ENCODE assay signal across 8 cellular contexts in the genomic region with DNA sequence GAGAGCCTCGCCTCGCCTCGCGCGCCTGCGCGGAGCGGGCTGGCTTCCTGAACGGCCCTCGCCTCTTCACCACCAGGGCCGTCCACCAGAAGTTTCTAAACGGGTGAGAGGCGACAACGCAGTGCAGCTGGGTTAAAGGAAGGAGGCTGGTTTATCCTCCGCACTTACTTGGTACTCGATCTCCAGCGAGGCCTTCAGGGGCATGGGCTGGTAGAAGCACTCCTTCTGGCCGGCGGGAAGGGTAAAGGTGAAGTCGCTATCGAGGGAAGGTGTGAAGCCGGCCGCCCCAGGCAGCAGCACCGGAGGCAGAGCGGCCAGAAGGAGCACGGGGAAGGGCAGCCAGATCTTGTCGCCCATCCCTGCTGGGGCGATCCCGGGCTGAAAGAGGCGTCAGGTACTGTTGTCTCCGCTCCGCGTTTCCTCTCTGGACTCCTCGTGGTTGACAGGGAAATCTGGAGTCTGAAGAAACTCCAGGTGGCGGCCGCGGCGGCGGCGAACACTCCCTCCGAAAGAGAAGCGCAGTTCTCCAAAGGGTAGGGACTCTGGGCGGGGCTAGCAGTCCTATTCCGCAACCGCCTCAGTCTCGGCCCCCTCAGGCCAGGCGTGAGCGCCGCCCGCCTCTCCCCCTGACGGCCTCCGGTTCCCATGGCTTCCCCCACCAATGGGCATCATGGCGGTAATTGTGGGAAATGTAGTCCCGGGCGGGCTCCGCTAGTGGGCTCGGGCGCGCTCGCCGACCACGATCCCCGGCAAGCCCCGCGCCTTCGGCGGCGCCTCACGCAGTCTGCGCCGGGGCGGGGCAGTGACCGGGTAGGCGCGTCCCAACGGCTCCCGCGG. TPM values are rescaled to one million over a fixed set of nuclear protein-coding genes. Genes with fewer than 3 reads are reported as not detected.
DNase-seq lines count a peak whose midpoint lies in the region; ATAC-seq and TF ChIP-seq lines count a peak whose summit lies in the region.

A gene (minus strand): TSS at position 528 of the 837 bp plus-strand sequence. CDS start 171 bp downstream, at position 357.

- DNase-seq in AG08396 (ENCODE audit: low spot score) = peak; percentile 94
- DNase-seq in NCI-H2227 (lab: John Stamatoyannopoulos, UW; ENCODE audit: unreplicated experiment) = peak; percentile 99
- peak; percentile 99 for DNase-seq in WERI-Rb-1
- DNase-seq in mammary epithelial cell = peak; percentile 99

- in situ Hi-C loops in mammary epithelial cell (cut with MboI; ENCODE audit: low sequenced_read_pairs in 2 of 2) = no loop called here

- 0% methylated on average over 14 of the region's 78 CpGs for WGBS in mammary epithelial cell (ENCODE audit: low coverage, missing lambda C conversion rate)

- H3K36me3 ChIP-seq in WERI-Rb-1 = no peaks in the 10 kb centered on the region; the same call in none of the 2 replicates
- H3K36me3 ChIP-seq in mammary epithelial cell (ENCODE audit: insufficient read depth, low read length) = no peaks in the 10 kb centered on the region
- peaks cover 12% of the 10 kb centered on the region; the same call in 1 of the 2 replicates for H3K36me3 ChIP-seq in iPS-20b (ENCODE audit: insufficient read depth, low read depth, low read length)

- no TSS peak for BruUV-seq in mammary epithelial cell (replicated peaks; lab: Mats Ljungman, UMichigan)

- peaks cover 14% of the 10 kb centered on the region for H3K4me1 ChIP-seq in mammary epithelial cell (ENCODE audit: insufficient read depth, low read length)
- peaks cover 4% of the 10 kb centered on the region; the same call in 1 of the 2 replicates for H3K4me1 ChIP-seq in iPS-20b (ENCODE audit: insufficient read depth, low read length)

- TF ChIP-seq CTCF in WERI-Rb-1 (IDR thresholded peaks at IDR 0.05; ENCODE audit: low read depth, low read length) (0 out of 2 replicates have a peak, but pooled peaks have one; percentile 1), mammary epithelial cell (conservative IDR thresholded peaks at IDR 0.05 in 1 of 2, IDR thresholded peaks at IDR 0.05 in 1 of 2; ENCODE audit: extremely low read depth in 1 of 2, insufficient read depth in 1 of 2, low read depth in 1 of 2, low read length in 2 of 2) (peak in 1 of 2 donors; percentile 18)

- H3K79me2 ChIP-seq in mammary epithelial cell (ENCODE audit: insufficient read depth, low read length) = peaks cover 88% of the 10 kb centered on the region

- CTCF ChIA-PET in mammary epithelial cell (lab: Charles Lee; ENCODE audit: low non-redundant PET) = no interaction called here

- H3K9me3 ChIP-seq in WERI-Rb-1 (ENCODE audit: severe bottlenecking) (no peaks in the 10 kb centered on the region), mammary epithelial cell (replicated peaks; ENCODE audit: insufficient read depth, low read length) (no peaks in the 10 kb centered on the region), iPS-20b (ENCODE audit: insufficient read depth, low read depth, low read length) (no peaks in the 10 kb centered on the region)

- H2AFZ ChIP-seq in mammary epithelial cell (ENCODE audit: low read depth, low read length) = peak within 1 kb of the TSS; percentile 93

- peak within 1 kb of the TSS; percentile 61 for H3K4me3 ChIP-seq in WERI-Rb-1 (ENCODE audit: low read depth, low read length)
- peak within 1 kb of the TSS; percentile 85 to 100 (median 98) for H3K4me3 ChIP-seq in mammary epithelial cell (replicated peaks in 1 of 3; ENCODE audit: insufficient read depth in 1 of 3, low read depth in 2 of 3, low read length in 3 of 3)
- H3K4me3 ChIP-seq in iPS-20b (ENCODE audit: low read length) = peak within 1 kb of the TSS; percentile 80
- H3K4me3 ChIP-seq in skin epidermis = peak within 1 kb of the TSS; percentile 60 to 92 (median 87)

- dilution Hi-C loops in mammary epithelial cell (cut with HindIII; ENCODE audit: low sequenced_read_pairs) = no loop called here

- H4K20me1 ChIP-seq in mammary epithelial cell (ENCODE audit: insufficient read depth, low read length) = no peaks in the 10 kb centered on the region

- ATAC-seq in GM18907 (IDR thresholded peaks at IDR 0.05; ENCODE audit: unreplicated experiment) (peak; percentile 91), HG03159 (IDR thresholded peaks at IDR 0.05; ENCODE audit: unreplicated experiment) (peak; percentile 82)

- intact Hi-C loops in mammary epithelial cell (cut with micrococcal nuclease) = loop anchor here (1.0 to 2.0 kb wide), 3 partner anchors 100 to 667 kb away; no protein-coding TSS in a partner anchor

- H3K27ac ChIP-seq in WERI-Rb-1 (peak within 1 kb of the TSS; percentile 93), mammary epithelial cell (ENCODE audit: insufficient read depth, low read depth, low read length) (peak within 1 kb of the TSS; percentile 94), iPS-20b (ENCODE audit: low read length) (peak within 1 kb of the TSS; percentile 75), skin epidermis (peak within 1 kb of the TSS; percentile 81 to 100 (median 97))

- H3K9ac ChIP-seq in mammary epithelial cell (ENCODE audit: insufficient read depth, low read length) (peak within 1 kb of the TSS; percentile 98), iPS-20b (ENCODE audit: low read depth, low read length) (peak within 1 kb of the TSS; percentile 90; the same call in 1 of the 2 replicates)

- no peaks in the 10 kb centered on the region for H3K27me3 ChIP-seq in WERI-Rb-1 (ENCODE audit: insufficient read depth, low read depth, severe bottlenecking)
- H3K27me3 ChIP-seq in mammary epithelial cell (ENCODE audit: insufficient read depth, low read length) = no peaks in the 10 kb centered on the region
- H3K27me3 ChIP-seq in iPS-20b (ENCODE audit: insufficient read depth, low read length) = no peaks in the 10 kb centered on the region

- peak within 1 kb of the TSS; percentile 89 for H3K4me2 ChIP-seq in mammary epithelial cell (ENCODE audit: insufficient read depth, low read depth, low read length)

RNA-seq across cellular contexts. Expression of the gene that starts here (rescaled TPM):
- total RNA-seq in mammary epithelial cell = 10 to 100 TPM; 50.5 to 61.5 TPM
- polyA plus RNA-seq in mammary epithelial cell = 31.7 TPM
- polyA minus RNA-seq in mammary epithelial cell = 20.5 TPM

Comparison
In these comparisons a context has a peak if more than half of its experiments do, and no peak if none do; other contexts are left out.
1. Peak in every context shown above with its lines: DNase-seq, ATAC-seq, H3K4me3 ChIP-seq and H3K27ac ChIP-seq.